Comparison of ENCODE assay signal across 8 cellular contexts in genomic region chr21:15731243-15731613, GRCh38. TPM values are rescaled to one million over a fixed set of nuclear protein-coding genes. Genes with fewer than 3 reads are reported as not detected.
A peak's percentile ranks its signal among the peaks of the same experiment; 100 is the strongest.
DNase-seq lines count a peak whose midpoint lies in the region; ATAC-seq, FAIRE-seq and TF ChIP-seq lines count a peak whose summit lies in the region.

No MANE protein-coding gene starts in this region.

- ATAC-seq in esophagus mucosa (peak; percentile 27), psoas muscle (peak in 1 of 4 donors; percentile 12), HG03159 (IDR thresholded peaks at IDR 0.05; ENCODE audit: unreplicated experiment) (no peak)

- H3K27ac ChIP-seq in psoas muscle: peak overlapping the region; percentile 97

- no peaks in the 10 kb centered on the region for H3K36me3 ChIP-seq in psoas muscle (ENCODE audit: insufficient read depth in 1 of 2, low read depth in 1 of 2)

- TF ChIP-seq CTCF in psoas muscle (IDR thresholded peaks at IDR 0.05): no peak

- peak overlapping the region; percentile 93 for H3K4me3 ChIP-seq in psoas muscle

- intact Hi-C loops in psoas muscle (cut with DNase I): loop anchor here (5.0 kb wide), 2 partner anchors 76 to 91 kb away; no protein-coding TSS in a partner anchor

- FAIRE-seq in GM12892 (lab: Jason Lieb, UNC): peak; percentile 53
- FAIRE-seq in RCC 7860 (lab: Jason Lieb, UNC): no peak

- TF ChIP-seq POLR2A in GM12892 (IDR thresholded peaks at IDR 0.05; ENCODE audit: low read depth, low read length): no peak

- WGBS in psoas muscle, 3 donors: 3 to 6% (median 5%) methylated on average over 4 of the region's 4 CpGs

- H3K9me3 ChIP-seq in psoas muscle: no peaks in the 10 kb centered on the region

- DNase-seq in GM12892 (ENCODE audit: insufficient read length) (no peak), RCC 7860 (ENCODE audit: low spot score) (peak; percentile 27), psoas muscle (no peak), iPS-NIHi7 (ENCODE audit: extremely low spot score) (no peak), Ammon's horn (ENCODE audit: low spot score) (no peak), middle frontal gyrus (ENCODE audit: extremely low spot score, low spot score) (no peak)

- H3K4me1 ChIP-seq in psoas muscle: peaks cover 25% of the 10 kb centered on the region

- H3K27me3 ChIP-seq in psoas muscle (ENCODE audit: insufficient read depth in 3 of 3, low read length in 2 of 3): no peaks in the 10 kb centered on the region

RNA-seq across cellular contexts. Expression of gene USP25, which starts 1.4 kb away (rescaled TPM):
- 20.2 TPM for polyA plus RNA-seq in GM12892 (2012; ENCODE audit: missing spikeins)
- total RNA-seq in esophagus mucosa (28.4 TPM), psoas muscle (100 to 1,000 TPM; 104 to 149 (median 116) TPM)
- 10 to 100 TPM; 20.0 to 59.3 (median 53.8) TPM for polyA plus RNA-seq in psoas muscle
